10 cellular contexts compared by ENCODE assay signal in the genomic region with DNA sequence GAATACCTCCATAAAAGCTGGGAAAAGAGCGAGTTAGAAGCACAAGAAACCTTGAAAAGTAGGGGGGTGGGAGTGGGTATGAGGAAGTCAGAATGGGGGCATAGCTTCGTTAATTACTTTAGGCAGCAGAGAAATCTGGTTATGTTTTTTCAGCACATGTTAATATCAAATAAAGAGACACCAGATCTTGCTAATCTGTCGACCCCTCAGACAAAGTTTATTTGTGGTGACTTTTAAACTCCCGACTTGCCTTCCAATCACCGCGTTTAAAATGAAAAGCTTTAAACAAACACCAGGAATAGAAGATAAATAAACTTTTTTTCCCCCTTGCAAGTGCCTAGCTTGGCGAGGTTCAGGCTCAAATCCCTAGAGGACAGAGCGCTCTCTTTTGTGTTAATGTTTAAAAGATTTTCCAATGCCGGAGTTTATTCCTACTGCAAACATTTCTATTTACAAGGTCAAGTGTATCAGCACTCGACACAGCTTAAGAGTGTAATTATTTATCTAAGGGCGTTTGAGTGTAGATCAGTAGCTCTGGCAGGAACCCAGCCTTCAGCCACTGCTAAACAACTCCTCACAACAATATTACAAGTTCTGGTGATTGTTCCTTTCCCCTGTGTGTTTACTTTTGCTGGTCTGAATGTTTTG. TPM values are rescaled to one million over a fixed set of nuclear protein-coding genes. Genes with fewer than 3 reads are reported as not detected.
DNase-seq lines count a peak whose midpoint lies in the region; ATAC-seq and TF ChIP-seq lines count a peak whose summit lies in the region.
"Had no signal": no experiment of that assay in that cellular context is flagged by ENCODE, and none has a peak within 500 bp of the region (broad histone marks: within the 10 kb centered on the region; RNA-seq: fewer than 3 reads in every experiment).

No MANE protein-coding gene starts in this region.

- intact Hi-C loops in naive thymus-derived CD4-positive, alpha-beta T cell (cut with micrococcal nuclease), result loop anchor here in 1 of 2 donors (10.0 kb wide), 2 partner anchors 739 to 1139 kb away; no protein-coding TSS in a partner anchor

- DNase-seq in iris pigment epithelial cell (ENCODE audit: low read depth) (peak; percentile 45), skeletal muscle cell (ENCODE audit: low read depth) (no peak), LoVo (ENCODE audit: low spot score) (no peak), T1000 (lab: John Stamatoyannopoulos, UW) (no peak), GM10248 (ENCODE audit: extremely low spot score) (no peak)
- DNase-seq in naive thymus-derived CD4-positive, alpha-beta T cell, result no peak
- DNase-seq: activated T-cell treated with anti-CD3 and anti-CD28 coated beads, Interleukin-2, amount 50 U/mL, for 48 hours; hippocampal formation had no signal

- H3K4me1 Mint-ChIP-seq in naive thymus-derived CD4-positive, alpha-beta T cell, result peaks cover under 1 to 11% (median 8%) of the 10 kb centered on the region in 7 donors

- CTCF ChIA-PET in HEK293 (lab: Yijun Ruan, JAX), result interaction anchor here (0.6 to 1.6 kb wide), 8 partner anchors 11 to 510 kb away, joined by 3 to 14 read pairs (median 4); no protein-coding TSS in a partner anchor
- CTCF ChIA-PET in GM10248 (lab: Yijun Ruan, JAX), result interaction anchor here (0.8 to 0.9 kb wide), 2 partner anchors 10 to 12 kb away, joined by 3 read pairs; no protein-coding TSS in a partner anchor
- CTCF ChIA-PET in naive thymus-derived CD4-positive, alpha-beta T cell (lab: Charles Lee), result interaction anchor here (0.6 kb wide), 1 partner anchor 10 kb away, joined by 3 read pairs; no protein-coding TSS in a partner anchor

- peaks cover 48 to 63% (median 51%) of the 10 kb centered on the region in 5 donors for H3K27me3 Mint-ChIP-seq in naive thymus-derived CD4-positive, alpha-beta T cell

- H3K9me3 ChIP-seq in HEK293 (ENCODE audit: control insufficient read depth, insufficient read depth, low read depth, low read length), result no peaks in the 10 kb centered on the region
- H3K9me3 ChIP-seq in naive thymus-derived CD4-positive, alpha-beta T cell (ENCODE audit: control insufficient read depth in 2 of 3, low read length in 3 of 3), result no peaks in the 10 kb centered on the region

- TF ChIP-seq CTCF in HEK293 (tag by site-specific recombination; IDR thresholded peaks at IDR 0.05) (no peak), GM10248 (IDR thresholded peaks at IDR 0.05; ENCODE audit: control extremely low read depth, extremely low read depth, low read depth, missing control alignments) (no peak)

- H3K4me3 Mint-ChIP-seq in naive thymus-derived CD4-positive, alpha-beta T cell, result peak overlapping the region in 1 of 10 donors; percentile 7

- H3K4me1 ChIP-seq in HEK293 (ENCODE audit: control insufficient read depth, insufficient read depth, low read length), result peaks cover 18% of the 10 kb centered on the region
- peaks cover 5% of the 10 kb centered on the region in 2 donors for H3K4me1 ChIP-seq in naive thymus-derived CD4-positive, alpha-beta T cell (ENCODE audit: control insufficient read depth in 2 of 2, insufficient read depth in 2 of 2, low read length in 2 of 2)

- POLR2A ChIA-PET in HEK293 (lab: Yijun Ruan, JAX), result interaction anchor here (1.0 to 1.2 kb wide), 4 partner anchors 17 to 383 kb away, joined by 3 to 7 read pairs (median 4); no protein-coding TSS in a partner anchor
- POLR2A ChIA-PET in GM10248 (lab: Yijun Ruan, JAX), result no interaction called here
- POLR2A ChIA-PET in naive thymus-derived CD4-positive, alpha-beta T cell (lab: Charles Lee), result no interaction called here

- H3K9me3 Mint-ChIP-seq in naive thymus-derived CD4-positive, alpha-beta T cell, result no peaks in the 10 kb centered on the region

- no peak overlapping the region for H3K27ac Mint-ChIP-seq in naive thymus-derived CD4-positive, alpha-beta T cell

- H3K27ac ChIP-seq in HEK293 (ENCODE audit: extremely low read depth, low read depth, low read length), result peak overlapping the region; percentile 87
- no peak overlapping the region for H3K27ac ChIP-seq in naive thymus-derived CD4-positive, alpha-beta T cell (ENCODE audit: low read depth, low read length)

- H3K36me3 ChIP-seq in HEK293 (ENCODE audit: control insufficient read depth in 2 of 2, insufficient read depth in 1 of 2, low read length in 2 of 2), result no peaks in the 10 kb centered on the region
- H3K36me3 ChIP-seq in naive thymus-derived CD4-positive, alpha-beta T cell (ENCODE audit: control insufficient read depth in 2 of 3, insufficient read depth in 3 of 3, low read length in 3 of 3), result peaks cover 0 to 3% (median 0%) of the 10 kb centered on the region in 3 experiments

- H3K36me3 Mint-ChIP-seq in naive thymus-derived CD4-positive, alpha-beta T cell, result peaks cover 0 to 4% (median 0%) of the 10 kb centered on the region in 5 donors

- no peak for ATAC-seq in SK-N-SH treated with all-trans-retinoic acid at 6 μM for 48 hours
- ATAC-seq in naive thymus-derived CD4-positive, alpha-beta T cell, result no peak

- H3K27me3 ChIP-seq in naive thymus-derived CD4-positive, alpha-beta T cell (ENCODE audit: control insufficient read depth in 2 of 2, insufficient read depth in 2 of 2, low read length in 2 of 2), result peaks cover 14 to 27% of the 10 kb centered on the region in 2 donors

- H3K4me3 ChIP-seq in HEK293 (ENCODE audit: low read depth, low read length) (no peak overlapping the region), skeletal muscle cell (ENCODE audit: low read depth, low read length) (peak overlapping the region; percentile 79)
- H3K4me3 ChIP-seq in naive thymus-derived CD4-positive, alpha-beta T cell (ENCODE audit: low read length), result no peak overlapping the region

TF ChIP-seq in HEK293, 187 proteins besides CTCF, POLR2A, EP300 and RAD21 (continues in another document):
- TF ChIP-seq WT1 (tag by site-specific recombination; IDR thresholded peaks at IDR 0.05) (peak; percentile 96), ZNF626 (tag by site-specific recombination; IDR thresholded peaks at IDR 0.05) (0 out of 2 replicates have a peak, but pooled peaks have one; percentile 42), ZNF341 (tag by site-specific recombination; IDR thresholded peaks at IDR 0.05; ENCODE audit: low read depth) (no peak), ZNF24 (tag by site-specific recombination; IDR thresholded peaks at IDR 0.05) (peak; percentile 74), GLI2 (tag by site-specific recombination; IDR thresholded peaks at IDR 0.05; ENCODE audit: borderline replicate concordance, low read depth) (peak; percentile 98), ZNF221 (tag by site-specific recombination; IDR thresholded peaks at IDR 0.05; ENCODE audit: borderline replicate concordance) (no peak)
- TF ChIP-seq, protein P1, sequence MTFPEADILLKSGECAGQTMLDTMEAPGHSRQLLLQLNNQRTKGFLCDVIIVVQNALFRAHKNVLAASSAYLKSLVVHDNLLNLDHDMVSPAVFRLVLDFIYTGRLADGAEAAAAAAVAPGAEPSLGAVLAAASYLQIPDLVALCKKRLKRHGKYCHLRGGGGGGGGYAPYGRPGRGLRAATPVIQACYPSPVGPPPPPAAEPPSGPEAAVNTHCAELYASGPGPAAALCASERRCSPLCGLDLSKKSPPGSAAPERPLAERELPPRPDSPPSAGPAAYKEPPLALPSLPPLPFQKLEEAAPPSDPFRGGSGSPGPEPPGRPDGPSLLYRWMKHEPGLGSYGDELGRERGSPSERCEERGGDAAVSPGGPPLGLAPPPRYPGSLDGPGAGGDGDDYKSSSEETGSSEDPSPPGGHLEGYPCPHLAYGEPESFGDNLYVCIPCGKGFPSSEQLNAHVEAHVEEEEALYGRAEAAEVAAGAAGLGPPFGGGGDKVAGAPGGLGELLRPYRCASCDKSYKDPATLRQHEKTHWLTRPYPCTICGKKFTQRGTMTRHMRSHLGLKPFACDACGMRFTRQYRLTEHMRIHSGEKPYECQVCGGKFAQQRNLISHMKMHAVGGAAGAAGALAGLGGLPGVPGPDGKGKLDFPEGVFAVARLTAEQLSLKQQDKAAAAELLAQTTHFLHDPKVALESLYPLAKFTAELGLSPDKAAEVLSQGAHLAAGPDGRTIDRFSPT (tag by site-specific recombination; IDR thresholded peaks at IDR 0.05), result no peak

TF ChIP-seq in SK-N-SH treated with all-trans-retinoic acid at 6 μM for 48 hours, 23 proteins besides CTCF, POLR2A, EP300 and RAD21:
- no peak for TF ChIP-seq OSR1 (CRISPR knock-in tag; IDR thresholded peaks at IDR 0.05)
- TF ChIP-seq TOX (CRISPR knock-in tag; IDR thresholded peaks at IDR 0.05; ENCODE audit: borderline replicate concordance), result 0 out of 2 replicates have a peak, but pooled peaks have one; percentile 6

RNA-seq across cellular contexts. Expression of a gene that starts 4.0 kb away (rescaled TPM):
- total RNA-seq in naive thymus-derived CD4-positive, alpha-beta T cell, result under 1 TPM; 0.07 to 0.51 (median 0.16) TPM
- polyA plus RNA-seq in naive thymus-derived CD4-positive, alpha-beta T cell, result under 1 TPM in 1 of 2 donors, not detected in 1; 0.18 TPM
